In genomic region chr15:54347082-54347827, GRCh38 we compare ENCODE assay signal across 20 cellular contexts.
"Had no signal": no experiment of that assay in that cellular context is flagged by ENCODE, and none has a peak within 500 bp of the region (broad histone marks: within the 10 kb centered on the region; RNA-seq: fewer than 3 reads in every experiment).

No MANE protein-coding gene starts in this region.

- H3K4me1 ChIP-seq: left ventricle myocardium inferior, pancreas, sigmoid colon, spleen had no signal

- H3K36me3 ChIP-seq: left ventricle myocardium inferior, pancreas, sigmoid colon, spleen, thoracic aorta had no signal

- ATAC-seq: activated CD4-positive, CD25-positive, alpha-beta regulatory T cell treated with anti-CD3 and anti-CD28 coated beads, Interleukin-2, amount 50 U/mL, for 24 hours; activated CD8-positive, alpha-beta memory T cell treated with anti-CD3 and anti-CD28 coated beads, Interleukin-2, amount 10 ng/mL, durations not matched to agents 7 days and 5 days; activated naive CD8-positive, alpha-beta T cell treated with anti-CD3 and anti-CD28 coated beads, Interleukin-2, amount 50 U/mL, for 24 hours; mucosa of descending colon; naive thymus-derived CD8-positive, alpha-beta T cell; pancreas had no signal

- H3K4me3 ChIP-seq: left ventricle myocardium inferior, mucosa of descending colon, pancreas, sigmoid colon, spleen, thoracic aorta had no signal

- H3K27ac Mint-ChIP-seq: activated CD8-positive, alpha-beta memory T cell treated with anti-CD3 and anti-CD28 coated beads, Interleukin-2, amount 10 ng/mL, durations not matched to agents 7 days and 5 days; activated naive CD4-positive, alpha-beta T cell treated with anti-CD3 and anti-CD28 coated beads for 36 hours; activated naive CD8-positive, alpha-beta T cell treated with anti-CD3 and anti-CD28 coated beads, Interleukin-2, amount 50 U/mL, for 24 hours; activated T-helper 2 cell treated with anti-CD3 and anti-CD28 coated beads, Interferon-gamma antibody, Interleukin-2, Interleukin-4, amounts not matched to agents 10 μg/mL and 5 μg/mL and 100 μg/mL, durations not matched to agents 14 hours and 24 hours and 36 hours; dendritic cell treated with granulocyte-macrophage colony-stimulating factor and Interleukin-4, amounts not matched to agents 40 ng/mL and 50 ng/mL, for 4 days; memory B cell; naive thymus-derived CD8-positive, alpha-beta T cell had no signal

- H3K27me3 ChIP-seq: pancreas, sigmoid colon, spleen had no signal

- H3K27me3 Mint-ChIP-seq: activated CD8-positive, alpha-beta memory T cell treated with anti-CD3 and anti-CD28 coated beads, Interleukin-2, amount 10 ng/mL, durations not matched to agents 7 days and 5 days; dendritic cell treated with granulocyte-macrophage colony-stimulating factor and Interleukin-4, amounts not matched to agents 40 ng/mL and 50 ng/mL, for 4 days; memory B cell had no signal

- H3K4me1 Mint-ChIP-seq: activated CD8-positive, alpha-beta memory T cell treated with anti-CD3 and anti-CD28 coated beads, Interleukin-2, amount 10 ng/mL, durations not matched to agents 7 days and 5 days; activated naive CD8-positive, alpha-beta T cell treated with anti-CD3 and anti-CD28 coated beads, Interleukin-2, amount 50 U/mL, for 24 hours; memory B cell; naive thymus-derived CD8-positive, alpha-beta T cell had no signal

- H3K36me3 Mint-ChIP-seq: activated CD8-positive, alpha-beta memory T cell treated with anti-CD3 and anti-CD28 coated beads, Interleukin-2, amount 10 ng/mL, durations not matched to agents 7 days and 5 days; memory B cell; naive thymus-derived CD8-positive, alpha-beta T cell had no signal

- H3K27ac ChIP-seq: left ventricle myocardium inferior, pancreas, sigmoid colon, spleen, thoracic aorta had no signal

- H3K9me3 ChIP-seq: left ventricle myocardium inferior, pancreas, sigmoid colon, thoracic aorta had no signal

- H3K4me3 Mint-ChIP-seq: activated CD8-positive, alpha-beta memory T cell treated with anti-CD3 and anti-CD28 coated beads, Interleukin-2, amount 10 ng/mL, durations not matched to agents 7 days and 5 days; activated naive CD4-positive, alpha-beta T cell treated with anti-CD3 and anti-CD28 coated beads for 36 hours; activated naive CD8-positive, alpha-beta T cell treated with anti-CD3 and anti-CD28 coated beads, Interleukin-2, amount 50 U/mL, for 24 hours; dendritic cell treated with granulocyte-macrophage colony-stimulating factor and Interleukin-4, amounts not matched to agents 40 ng/mL and 50 ng/mL, for 4 days; memory B cell; naive thymus-derived CD8-positive, alpha-beta T cell had no signal

- DNase-seq: activated CD4-positive, alpha-beta T cell treated with anti-CD3 and anti-CD28 coated beads, Interleukin-2, amount 50 U/mL, for 4 hours; activated CD8-positive, alpha-beta memory T cell treated with anti-CD3 and anti-CD28 coated beads, Interleukin-2, amount 10 ng/mL, durations not matched to agents 7 days and 5 days; activated naive CD4-positive, alpha-beta T cell treated with anti-CD3 and anti-CD28 coated beads for 36 hours; activated naive CD8-positive, alpha-beta T cell treated with anti-CD3 and anti-CD28 coated beads, Interleukin-2, amount 50 U/mL, for 24 hours; activated T-cell treated with anti-CD3 and anti-CD28 coated beads, Interleukin-2, amount 50 U/mL, for 1 hour; aorta; effector memory CD4-positive, alpha-beta T cell; foreskin fibroblast; glutamatergic neuron; left ventricle myocardium inferior; mucosa of descending colon; naive thymus-derived CD8-positive, alpha-beta T cell; pancreas; sigmoid colon; spleen had no signal
